16 cellular contexts compared by ENCODE assay signal in the genomic region with DNA sequence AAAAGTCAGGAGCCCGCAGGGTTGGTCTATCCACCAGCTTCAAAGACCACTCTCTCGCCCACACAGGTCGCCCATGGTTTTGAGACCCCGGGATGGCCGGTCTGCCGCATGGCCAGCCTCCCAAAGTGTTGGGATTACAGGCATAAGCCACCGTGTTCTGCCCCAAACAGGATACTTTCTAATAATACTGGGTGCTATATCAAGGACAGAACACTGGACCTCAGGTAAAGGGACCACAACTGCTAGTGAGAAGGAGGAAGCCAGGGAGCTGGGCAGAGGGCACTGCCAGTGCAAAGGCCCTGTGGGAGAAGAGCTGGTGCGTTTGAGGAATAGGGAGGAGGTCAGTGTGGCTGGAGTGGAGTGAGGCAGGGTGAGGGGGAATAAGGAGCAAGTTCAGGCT. TPM values are rescaled to one million over a fixed set of nuclear protein-coding genes. Genes with fewer than 3 reads are reported as not detected.
DNase-seq lines count a peak whose midpoint lies in the region; ATAC-seq and TF ChIP-seq lines count a peak whose summit lies in the region.
"Had no signal": no experiment of that assay in that cellular context is flagged by ENCODE, and none has a peak within 500 bp of the region (broad histone marks: within the 10 kb centered on the region; RNA-seq: fewer than 3 reads in every experiment).

No MANE protein-coding gene starts in this region.

- no peak overlapping the region for H3K4me3 Mint-ChIP-seq in T-helper 2 cell treated with Interferon-gamma antibody and Interleukin-4, amounts not matched to agents 5 μg/mL and 100 μg/mL, for 36 hours
- H3K4me3 Mint-ChIP-seq in activated B cell treated with CpG ODN at 0.5 μM for 24 hours: no peak overlapping the region
- H3K4me3 Mint-ChIP-seq in chondrocyte (ENCODE audit: unreplicated experiment): no peak overlapping the region
- no peak overlapping the region for H3K4me3 Mint-ChIP-seq in osteocyte (ENCODE audit: unreplicated experiment)

- intact Hi-C loops in activated B cell treated with CpG ODN at 0.5 μM for 24 hours (cut with micrococcal nuclease): no loop called here

- no peak for DNase-seq in T-helper 2 cell treated with Interferon-gamma antibody and Interleukin-4, amounts not matched to agents 5 μg/mL and 100 μg/mL, for 36 hours (ENCODE audit: low spot score)
- DNase-seq in T-helper 2 cell (no peak), activated B cell treated with CpG ODN at 0.5 μM for 24 hours (peak; percentile 6), chondrocyte (ENCODE audit: low spot score) (peak; percentile 43), osteocyte (ENCODE audit: extremely low spot score, unreplicated experiment) (peak; percentile 75), NCI-H524 (lab: John Stamatoyannopoulos, UW) (no peak), HEK293T (ENCODE audit: extremely low spot score) (no peak)
- DNase-seq: amygdala; NCI-H1092; NCI-H2171 treated with DMSO at 0.1 percent for 48 hours; Right ventricle myocardium superior; stimulated activated CD4-positive, alpha-beta T cell treated with anti-CD3 and anti-CD28 coated beads, Interleukin-12 subunit alpha, Interleukin-12 subunit beta, amount 100 ng/mL, for 4 hours; substantia nigra had no signal

- POLR2A ChIA-PET in activated B cell treated with CpG ODN at 0.5 μM for 24 hours (lab: Charles Lee) (interaction anchor here (0.7 to 11.7 kb wide), 5 partner anchors 9 to 118 kb away, joined by 3 to 360 read pairs (median 11); partner anchors contain the start of gene IL21R), HEK293T (lab: Yijun Ruan, JAX) (no interaction called here)

- ATAC-seq in activated B cell treated with CpG ODN at 0.5 μM for 24 hours (ENCODE audit: low read depth): no peak
- ATAC-seq in HG03442 (IDR thresholded peaks at IDR 0.05; ENCODE audit: unreplicated experiment): no peak
- ATAC-seq: K562 had no signal

- H3K4me1 Mint-ChIP-seq in T-helper 2 cell treated with Interferon-gamma antibody and Interleukin-4, amounts not matched to agents 5 μg/mL and 100 μg/mL, for 36 hours (ENCODE audit: low read depth): peaks cover 11% of the 10 kb centered on the region
- H3K4me1 Mint-ChIP-seq in activated B cell treated with CpG ODN at 0.5 μM for 24 hours (peaks cover 32% of the 10 kb centered on the region), chondrocyte (ENCODE audit: low read depth) (peaks cover 16% of the 10 kb centered on the region), osteocyte (ENCODE audit: unreplicated experiment) (no peaks in the 10 kb centered on the region)

- H3K36me3 Mint-ChIP-seq in T-helper 2 cell treated with Interferon-gamma antibody and Interleukin-4, amounts not matched to agents 5 μg/mL and 100 μg/mL, for 36 hours (ENCODE audit: low read depth): peaks cover 57% of the 10 kb centered on the region
- H3K36me3 Mint-ChIP-seq in activated B cell treated with CpG ODN at 0.5 μM for 24 hours (ENCODE audit: low read depth) (peaks cover 94% of the 10 kb centered on the region), chondrocyte (ENCODE audit: low read depth) (peaks cover 4% of the 10 kb centered on the region), osteocyte (ENCODE audit: unreplicated experiment) (no peaks in the 10 kb centered on the region)

- TF ChIP-seq CTCF in activated B cell treated with CpG ODN at 0.5 μM for 24 hours (IDR thresholded peaks at IDR 0.05): no peak
- no peak for TF ChIP-seq CTCF in chondrocyte (IDR thresholded peaks at IDR 0.05)
- no peak for TF ChIP-seq CTCF in osteocyte (IDR thresholded peaks at IDR 0.05)

- CTCF ChIA-PET in activated B cell treated with CpG ODN at 0.5 μM for 24 hours (lab: Charles Lee): no interaction called here
- CTCF ChIA-PET in HEK293T (lab: Yijun Ruan, JAX): no interaction called here

- H3K9me3 Mint-ChIP-seq in T-helper 2 cell treated with Interferon-gamma antibody and Interleukin-4, amounts not matched to agents 5 μg/mL and 100 μg/mL, for 36 hours: no peaks in the 10 kb centered on the region
- H3K9me3 Mint-ChIP-seq in activated B cell treated with CpG ODN at 0.5 μM for 24 hours: no peaks in the 10 kb centered on the region
- no peaks in the 10 kb centered on the region for H3K9me3 Mint-ChIP-seq in chondrocyte (ENCODE audit: low read depth)
- H3K9me3 Mint-ChIP-seq in osteocyte (ENCODE audit: unreplicated experiment): no peaks in the 10 kb centered on the region

- H3K27ac Mint-ChIP-seq in T-helper 2 cell treated with Interferon-gamma antibody and Interleukin-4, amounts not matched to agents 5 μg/mL and 100 μg/mL, for 36 hours: peak overlapping the region; percentile 6
- H3K27ac Mint-ChIP-seq in activated B cell treated with CpG ODN at 0.5 μM for 24 hours: peak overlapping the region; percentile 46
- no peak overlapping the region for H3K27ac Mint-ChIP-seq in chondrocyte (ENCODE audit: unreplicated experiment)
- no peak overlapping the region for H3K27ac Mint-ChIP-seq in osteocyte (ENCODE audit: unreplicated experiment)

- no peaks in the 10 kb centered on the region for H3K27me3 Mint-ChIP-seq in T-helper 2 cell treated with Interferon-gamma antibody and Interleukin-4, amounts not matched to agents 5 μg/mL and 100 μg/mL, for 36 hours (ENCODE audit: low read depth)
- no peaks in the 10 kb centered on the region for H3K27me3 Mint-ChIP-seq in activated B cell treated with CpG ODN at 0.5 μM for 24 hours
- no peaks in the 10 kb centered on the region for H3K27me3 Mint-ChIP-seq in chondrocyte (ENCODE audit: low read depth)
- no peaks in the 10 kb centered on the region for H3K27me3 Mint-ChIP-seq in osteocyte (ENCODE audit: unreplicated experiment)

TF ChIP-seq in HEK293T, 16 proteins besides CTCF, POLR2A, EP300 and RAD21:
- TF ChIP-seq HDGF (IDR thresholded peaks at IDR 0.05; ENCODE audit: borderline replicate concordance) (no peak), LEF1 (IDR thresholded peaks at IDR 0.05; ENCODE audit: borderline replicate concordance) (no peak), L3MBTL2 (conservative IDR thresholded peaks at IDR 0.05) (no peak), FOXM1 (IDR thresholded peaks at IDR 0.05; ENCODE audit: borderline replicate concordance) (no peak), FOXA1 (IDR thresholded peaks at IDR 0.05) (no peak), PKNOX1 (IDR thresholded peaks at IDR 0.05) (no peak), BHLHE40 (IDR thresholded peaks at IDR 0.05; ENCODE audit: borderline replicate concordance) (no peak), CTBP1 (IDR thresholded peaks at IDR 0.05; ENCODE audit: borderline replicate concordance) (no peak), SP1 (IDR thresholded peaks at IDR 0.05) (no peak), FOXK2 (IDR thresholded peaks at IDR 0.05) (no peak), NFRKB (IDR thresholded peaks at IDR 0.05) (no peak), TARDBP (IDR thresholded peaks at IDR 0.05) (no peak), ARNT (IDR thresholded peaks at IDR 0.05) (no peak), ELF4 (IDR thresholded peaks at IDR 0.05) (no peak), ZNF384 (IDR thresholded peaks at IDR 0.05) (no peak), SUZ12 (IDR thresholded peaks at IDR 0.05) (no peak)

RNA-seq across cellular contexts. Expression of gene IL21R, which starts 34.1 kb away (rescaled TPM):
- total RNA-seq in activated B cell treated with CpG ODN at 0.5 μM for 24 hours: 144 and 167 TPM in 2 replicates
- total RNA-seq in chondrocyte: 2.1 to 11.3 TPM (median 2.2 TPM) in 3 replicates
- 0.34 and 0.40 TPM in 2 replicates for total RNA-seq in osteocyte
- total RNA-seq: epithelial cell of proximal tubule had no signal

Comparison
In these comparisons a context has a peak if more than half of its experiments do, and no peak if none do; other contexts are left out.
1. DNase-seq: peak in activated B cell treated with CpG ODN at 0.5 μM for 24 hours (single experiment), chondrocyte (single experiment) and osteocyte (single experiment); none in T-helper 2 cell treated with Interferon-gamma antibody and Interleukin-4, amounts not matched to agents 5 μg/mL and 100 μg/mL, for 36 hours (single experiment), T-helper 2 cell (0 of 5), NCI-H524 (0 of 2) and HEK293T (single experiment).
2. H3K27ac Mint-ChIP-seq: peak in T-helper 2 cell treated with Interferon-gamma antibody and Interleukin-4, amounts not matched to agents 5 μg/mL and 100 μg/mL, for 36 hours (single experiment) and activated B cell treated with CpG ODN at 0.5 μM for 24 hours (single experiment); none in chondrocyte (single experiment) and osteocyte (single experiment).
3. RNA of gene IL21R, which starts 34.1 kb away (total RNA-seq): 144 to 167 TPM in activated B cell treated with CpG ODN at 0.5 μM for 24 hours; 2.1 to 11.3 TPM in chondrocyte and 0.34 to 0.40 TPM in osteocyte; every median in the first group is over 10 times any median in the second.